Comparison of ENCODE assay signal across 2 cellular contexts in the genomic region with DNA sequence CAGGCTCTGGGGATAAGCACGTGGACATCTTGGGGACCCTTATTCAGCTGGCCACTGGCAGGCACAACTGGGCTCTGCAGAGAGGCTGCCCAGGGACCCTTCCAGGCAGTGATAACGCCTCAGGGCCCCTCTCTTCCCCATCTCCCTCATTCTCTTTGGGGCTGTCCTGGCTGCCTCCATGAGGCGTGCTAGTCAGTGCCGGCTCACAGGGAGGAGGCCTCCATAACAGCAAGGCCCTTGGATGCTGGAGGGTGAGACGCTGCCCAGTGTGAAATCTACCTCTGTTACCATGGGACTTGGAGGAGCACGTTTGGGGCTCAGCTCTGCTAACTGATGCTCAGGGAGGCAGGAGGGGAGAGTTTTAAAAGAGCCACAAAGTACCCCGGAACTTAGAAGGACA.
TF ChIP-seq lines count a peak whose summit lies in the region.

No MANE protein-coding gene starts in this region.

TF ChIP-seq in HepG2, 621 proteins besides CTCF, POLR2A, EP300 and RAD21:
- TF ChIP-seq RBM22 (optimal IDR thresholded peaks at IDR 0.05; ENCODE audit: low read length) = peak; percentile 32
- TF ChIP-seq SP5 (CRISPR knock-in tag; IDR thresholded peaks at IDR 0.05; ENCODE audit: borderline replicate concordance, low read depth) = no peak
TF ChIP-seq in HepG2: peak in this region for 1.

TF ChIP-seq in WTC11, 78 proteins besides CTCF, POLR2A, EP300 and RAD21:
- TF ChIP-seq SMAD3 (CRISPR knock-in tag; IDR thresholded peaks at IDR 0.05; ENCODE audit: borderline replicate concordance) (no peak), NR1H2 (CRISPR knock-in tag; IDR thresholded peaks at IDR 0.05) (no peak), NFE2L1 (CRISPR knock-in tag; IDR thresholded peaks at IDR 0.05) (no peak), ZNF232 (CRISPR knock-in tag; IDR thresholded peaks at IDR 0.05) (no peak), JAZF1 (CRISPR knock-in tag; IDR thresholded peaks at IDR 0.05) (no peak)
